Comparison of ENCODE assay signal across 38 cellular contexts in the genomic region with DNA sequence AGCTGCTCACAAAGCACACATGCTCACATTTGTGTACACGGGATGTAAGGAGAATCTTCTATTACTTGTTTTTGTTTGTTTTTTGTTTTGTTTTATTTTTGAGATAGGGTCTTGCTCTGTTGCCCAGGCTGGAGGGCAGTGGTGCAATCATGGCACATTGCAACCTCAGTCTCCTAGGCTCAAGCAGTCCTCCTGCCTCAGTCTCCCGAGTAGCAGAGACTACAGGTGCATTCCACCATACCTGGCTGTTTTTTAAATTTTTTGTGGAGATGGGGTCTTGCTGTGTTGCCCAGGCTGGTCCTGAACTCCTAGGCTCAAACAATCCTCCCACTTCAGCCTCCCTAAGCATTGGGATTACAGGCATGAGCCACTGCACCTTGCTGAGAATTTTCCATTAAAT. TPM values are rescaled to one million over a fixed set of nuclear protein-coding genes. Genes with fewer than 3 reads are reported as not detected.
"Had no signal": no experiment of that assay in that cellular context is flagged by ENCODE, and none has a peak within 500 bp of the region (broad histone marks: within the 10 kb centered on the region; RNA-seq: fewer than 3 reads in every experiment).

No MANE protein-coding gene starts in this region.

- DNase-seq: activated CD4-positive, alpha-beta memory T cell treated with anti-CD3 and anti-CD28 coated beads, Interleukin-2, amount 10 ng/mL, durations not matched to agents 7 days and 5 days; activated CD4-positive, alpha-beta T cell treated with anti-CD3 and anti-CD28 coated beads for 1 hour; activated CD4-positive, alpha-beta T cell treated with anti-CD3 and anti-CD28 coated beads for 36 hours; activated CD4-positive, alpha-beta T cell treated with anti-CD3 and anti-CD28 coated beads for 48 hours; activated CD4-positive, alpha-beta T cell treated with anti-CD3 and anti-CD28 coated beads, Interleukin-2, amount 10 ng/mL, durations not matched to agents 7 days and 5 days; activated CD4-positive, alpha-beta T cell treated with anti-CD3 and anti-CD28 coated beads, Interleukin-2, amount 50 U/mL, for 48 hours; activated CD4-positive, CD25-positive, alpha-beta regulatory T cell; activated CD8-positive, alpha-beta memory T cell treated with anti-CD3 and anti-CD28 coated beads for 24 hours; activated CD8-positive, alpha-beta memory T cell treated with anti-CD3 and anti-CD28 coated beads, Interleukin-2, amount 10 ng/mL, durations not matched to agents 7 days and 5 days; activated CD8-positive, alpha-beta memory T cell treated with anti-CD3 and anti-CD28 coated beads, Interleukin-2, amount 50 U/mL, for 48 hours; activated CD8-positive, alpha-beta T cell treated with anti-CD3 and anti-CD28 coated beads, Interleukin-2, amount 10 ng/mL, durations not matched to agents 7 days and 5 days; activated effector memory CD4-positive, alpha-beta T cell treated with Interleukin-2 at 50 U/mL for 16 hours; activated gamma-delta T cell; activated naive CD4-positive, alpha-beta T cell treated with anti-CD3 and anti-CD28 coated beads, Interleukin-2, amount 10 ng/mL, durations not matched to agents 7 days and 5 days; activated naive CD4-positive, alpha-beta T cell treated with Interleukin-2 at 50 U/mL for 16 hours; activated naive CD8-positive, alpha-beta T cell treated with anti-CD3 and anti-CD28 coated beads, Interleukin-2, amount 10 ng/mL, durations not matched to agents 7 days and 5 days; activated naive CD8-positive, alpha-beta T cell treated with anti-CD3 and anti-CD28 coated beads, Interleukin-2, amount 50 U/mL, for 24 hours; activated T-cell treated with anti-CD3 and anti-CD28 coated beads, Interleukin-2, amount 50 U/mL, for 24 hours; activated T-cell treated with anti-CD3 and anti-CD28 coated beads, Interleukin-2, amount 50 U/mL, for 48 hours; amygdala; anterior cingulate cortex; caudate nucleus; cerebellar nuclear complex; T-helper 2 cell; T-helper 9 cell had no signal

- H3K36me3 Mint-ChIP-seq: activated naive CD4-positive, alpha-beta T cell treated with anti-CD3 and anti-CD28 coated beads, Interleukin-2, amount 10 ng/mL, durations not matched to agents 7 days and 5 days; activated naive CD8-positive, alpha-beta T cell treated with anti-CD3 and anti-CD28 coated beads, Interleukin-2, amount 10 ng/mL, durations not matched to agents 7 days and 5 days had no signal

- H3K4me3 Mint-ChIP-seq: activated CD4-positive, alpha-beta memory T cell treated with anti-CD3 and anti-CD28 coated beads, Interleukin-2, amount 10 ng/mL, durations not matched to agents 7 days and 5 days; activated CD4-positive, alpha-beta T cell treated with anti-CD3 and anti-CD28 coated beads for 36 hours; activated CD4-positive, alpha-beta T cell treated with anti-CD3 and anti-CD28 coated beads, Interleukin-2, amount 10 ng/mL, durations not matched to agents 7 days and 5 days; activated CD8-positive, alpha-beta memory T cell treated with anti-CD3 and anti-CD28 coated beads, Interleukin-2, amount 10 ng/mL, durations not matched to agents 7 days and 5 days; activated CD8-positive, alpha-beta T cell treated with anti-CD3 and anti-CD28 coated beads, Interleukin-2, amount 10 ng/mL, durations not matched to agents 7 days and 5 days; activated naive CD4-positive, alpha-beta T cell treated with anti-CD3 and anti-CD28 coated beads, Interleukin-2, amount 10 ng/mL, durations not matched to agents 7 days and 5 days; activated naive CD4-positive, alpha-beta T cell treated with anti-CD3 and anti-CD28 coated beads, Interleukin-2, amount 50 U/mL, for 24 hours; activated naive CD8-positive, alpha-beta T cell; activated naive CD8-positive, alpha-beta T cell treated with anti-CD3 and anti-CD28 coated beads, Interleukin-2, amount 10 ng/mL, durations not matched to agents 7 days and 5 days; activated naive CD8-positive, alpha-beta T cell treated with anti-CD3 and anti-CD28 coated beads, Interleukin-2, amount 50 U/mL, for 24 hours; activated T-cell treated with anti-CD3 and anti-CD28 coated beads, Interleukin-2, amount 50 U/mL, for 24 hours; brain; central memory CD8-positive, alpha-beta T cell; T-helper 1 cell treated with Interleukin-12 subunit alpha and Interleukin-12 subunit beta and Interleukin-4 antibody, amounts not matched to agents 30 μg/mL and 1 μg/mL, for 36 hours; T-helper 2 cell treated with Interferon-gamma antibody and Interleukin-4, amounts not matched to agents 5 μg/mL and 100 μg/mL, for 36 hours had no signal

- FAIRE-seq: bronchial epithelial cell, TTC549 had no signal

- H3K4me3 ChIP-seq: ascending aorta, cardiac muscle cell had no signal

- H3K27me3 Mint-ChIP-seq: activated CD8-positive, alpha-beta memory T cell treated with anti-CD3 and anti-CD28 coated beads, Interleukin-2, amount 10 ng/mL, durations not matched to agents 7 days and 5 days had no signal

- H3K27ac ChIP-seq: ascending aorta, cardiac muscle cell, VCaP had no signal

- ATAC-seq: activated CD4-positive, alpha-beta T cell treated with anti-CD3 and anti-CD28 coated beads for 36 hours; activated CD4-positive, CD25-positive, alpha-beta regulatory T cell treated with anti-CD3 and anti-CD28 coated beads, Interleukin-2, amount 50 U/mL, for 24 hours; activated CD8-positive, alpha-beta memory T cell treated with anti-CD3 and anti-CD28 coated beads, Interleukin-2, amount 10 ng/mL, durations not matched to agents 7 days and 5 days; activated CD8-positive, alpha-beta T cell treated with anti-CD3 and anti-CD28 coated beads, Interleukin-2, amount 10 ng/mL, durations not matched to agents 7 days and 5 days; activated naive CD8-positive, alpha-beta T cell treated with anti-CD3 and anti-CD28 coated beads, Interleukin-2, amount 50 U/mL, for 24 hours had no signal

- H3K4me1 ChIP-seq: ascending aorta had no signal

- H3K27ac Mint-ChIP-seq: activated CD4-positive, alpha-beta memory T cell treated with anti-CD3 and anti-CD28 coated beads, Interleukin-2, amount 10 ng/mL, durations not matched to agents 7 days and 5 days; activated CD4-positive, alpha-beta T cell treated with anti-CD3 and anti-CD28 coated beads for 36 hours; activated CD4-positive, alpha-beta T cell treated with anti-CD3 and anti-CD28 coated beads, Interleukin-2, amount 10 ng/mL, durations not matched to agents 7 days and 5 days; activated CD8-positive, alpha-beta memory T cell treated with anti-CD3 and anti-CD28 coated beads, Interleukin-2, amount 10 ng/mL, durations not matched to agents 7 days and 5 days; activated CD8-positive, alpha-beta T cell treated with anti-CD3 and anti-CD28 coated beads, Interleukin-2, amount 10 ng/mL, durations not matched to agents 7 days and 5 days; activated naive CD4-positive, alpha-beta T cell treated with anti-CD3 and anti-CD28 coated beads, Interleukin-2, amount 10 ng/mL, durations not matched to agents 7 days and 5 days; activated naive CD4-positive, alpha-beta T cell treated with anti-CD3 and anti-CD28 coated beads, Interleukin-2, amount 50 U/mL, for 24 hours; activated naive CD8-positive, alpha-beta T cell; activated naive CD8-positive, alpha-beta T cell treated with anti-CD3 and anti-CD28 coated beads, Interleukin-2, amount 10 ng/mL, durations not matched to agents 7 days and 5 days; activated naive CD8-positive, alpha-beta T cell treated with anti-CD3 and anti-CD28 coated beads, Interleukin-2, amount 50 U/mL, for 24 hours; activated T-cell treated with anti-CD3 and anti-CD28 coated beads, Interleukin-2, amount 50 U/mL, for 24 hours; activated T-helper 2 cell treated with anti-CD3 and anti-CD28 coated beads, Interferon-gamma antibody, Interleukin-2, Interleukin-4, amounts not matched to agents 10 μg/mL and 5 μg/mL and 100 μg/mL, durations not matched to agents 14 hours and 24 hours and 36 hours; brain; T-helper 1 cell treated with Interleukin-12 subunit alpha and Interleukin-12 subunit beta and Interleukin-4 antibody, amounts not matched to agents 30 μg/mL and 1 μg/mL, for 36 hours; T-helper 2 cell treated with Interferon-gamma antibody and Interleukin-4, amounts not matched to agents 5 μg/mL and 100 μg/mL, for 36 hours had no signal

- H3K4me1 Mint-ChIP-seq: activated CD4-positive, alpha-beta memory T cell treated with anti-CD3 and anti-CD28 coated beads, Interleukin-2, amount 10 ng/mL, durations not matched to agents 7 days and 5 days; activated CD4-positive, alpha-beta T cell treated with anti-CD3 and anti-CD28 coated beads, Interleukin-2, amount 10 ng/mL, durations not matched to agents 7 days and 5 days; activated CD8-positive, alpha-beta memory T cell treated with anti-CD3 and anti-CD28 coated beads, Interleukin-2, amount 10 ng/mL, durations not matched to agents 7 days and 5 days; activated naive CD4-positive, alpha-beta T cell treated with anti-CD3 and anti-CD28 coated beads, Interleukin-2, amount 10 ng/mL, durations not matched to agents 7 days and 5 days; activated naive CD4-positive, alpha-beta T cell treated with anti-CD3 and anti-CD28 coated beads, Interleukin-2, amount 50 U/mL, for 24 hours; activated naive CD8-positive, alpha-beta T cell treated with anti-CD3 and anti-CD28 coated beads, Interleukin-2, amount 10 ng/mL, durations not matched to agents 7 days and 5 days; activated naive CD8-positive, alpha-beta T cell treated with anti-CD3 and anti-CD28 coated beads, Interleukin-2, amount 50 U/mL, for 24 hours; brain; central memory CD8-positive, alpha-beta T cell had no signal

- H3K36me3 ChIP-seq: cardiac muscle cell had no signal

RNA-seq across cellular contexts. Expression of a gene that starts 41.8 kb away (rescaled TPM):
- total RNA-seq: bronchial epithelial cell had no signal
